ENCODE assay signal across 14 cellular contexts in genomic region chr1:174197547-174197946, GRCh38. TPM values are rescaled to one million over a fixed set of nuclear protein-coding genes. Genes with fewer than 3 reads are reported as not detected.
DNase-seq lines count a peak whose midpoint lies in the region; ATAC-seq and TF ChIP-seq lines count a peak whose summit lies in the region.
"Had no signal": no experiment of that assay in that cellular context is flagged by ENCODE, and none has a peak within 500 bp of the region (broad histone marks: within the 10 kb centered on the region; RNA-seq: fewer than 3 reads in every experiment).

No MANE protein-coding gene starts in this region.

- H3K27me3 ChIP-seq in heart left ventricle (no peaks in the 10 kb centered on the region), left ventricle myocardium inferior (ENCODE audit: low read depth) (no peaks in the 10 kb centered on the region), lower lobe of right lung (ENCODE audit: low read depth) (no peaks in the 10 kb centered on the region), upper lobe of right lung (no peaks in the 10 kb centered on the region)
- H3K27me3 ChIP-seq: BLaER1 treated with 17β-estradiol and CSF1 and Interleukin-3, amounts not matched to agents 10 nM and 100 nM had no signal

- H3K4me3 ChIP-seq in heart left ventricle (peak overlapping the region in 2 of 12 donors; percentile 4 to 19), left ventricle myocardium inferior (peak overlapping the region; percentile 39), lower lobe of right lung (no peak overlapping the region), upper lobe of right lung (no peak overlapping the region)
- H3K4me3 ChIP-seq: BLaER1 treated with 17β-estradiol and CSF1 and Interleukin-3, amounts not matched to agents 10 nM and 100 nM; HAP-1 had no signal

- WGBS in heart left ventricle, 4 donors, result 57 to 83% (median 76%) methylated on average over 10 of the region's 10 CpGs

- intact Hi-C loops in heart left ventricle (cut with DNase I), result loop anchor here in 2 of 10 donors (5.0 kb wide), 2 partner anchors 35 to 600 kb away; no protein-coding TSS in a partner anchor
- intact Hi-C loops in cardiac septum (cut with DNase I), result no loop called here
- intact Hi-C loops in left ventricle myocardium inferior (cut with micrococcal nuclease), result no loop called here
- intact Hi-C loops in lower lobe of right lung (cut with DNase I), result no loop called here
- intact Hi-C loops in upper lobe of right lung (cut with DNase I), result no loop called here

- TF ChIP-seq POLR2A in heart left ventricle (IDR thresholded peaks at IDR 0.05), result no peak

- TF ChIP-seq CTCF in heart left ventricle (IDR thresholded peaks at IDR 0.05), result no peak
- TF ChIP-seq CTCF in left ventricle myocardium inferior (IDR thresholded peaks at IDR 0.05; ENCODE audit: borderline replicate concordance), result no peak
- TF ChIP-seq CTCF in lower lobe of right lung (IDR thresholded peaks at IDR 0.05), result no peak
- no peak for TF ChIP-seq CTCF in upper lobe of right lung (IDR thresholded peaks at IDR 0.05)

- ATAC-seq in heart left ventricle (peak in 3 of 4 donors; percentile 39 to 56 (median 49)), lower lobe of right lung (peak; percentile 53 to 84), upper lobe of right lung (peak; percentile 69)

- H3K9me3 ChIP-seq in heart left ventricle (no peaks in the 10 kb centered on the region), left ventricle myocardium inferior (replicated peaks) (no peaks in the 10 kb centered on the region), lower lobe of right lung (no peaks in the 10 kb centered on the region), upper lobe of right lung (no peaks in the 10 kb centered on the region)
- H3K9me3 ChIP-seq: HAP-1 had no signal

- H3K27ac ChIP-seq in heart left ventricle (peak overlapping the region in 7 of 12 donors; percentile 17 to 64 (median 30)), left ventricle myocardium inferior (replicated peaks) (peak overlapping the region; percentile 72), lower lobe of right lung (no peak overlapping the region), upper lobe of right lung (no peak overlapping the region)
- H3K27ac ChIP-seq: BLaER1 treated with 17β-estradiol and CSF1 and Interleukin-3, amounts not matched to agents 10 nM and 100 nM had no signal

- H3K4me1 ChIP-seq in heart left ventricle, result peaks cover 0 to 23% (median 5%) of the 10 kb centered on the region in 12 donors
- H3K4me1 ChIP-seq in left ventricle myocardium inferior, result peaks cover 42% of the 10 kb centered on the region
- H3K4me1 ChIP-seq in lower lobe of right lung, result no peaks in the 10 kb centered on the region
- no peaks in the 10 kb centered on the region for H3K4me1 ChIP-seq in upper lobe of right lung
- H3K4me1 ChIP-seq: BLaER1 treated with 17β-estradiol and CSF1 and Interleukin-3, amounts not matched to agents 10 nM and 100 nM; HAP-1 had no signal

- DNase-seq in heart left ventricle (peak in 3 of 5 donors; percentile 18 to 46 (median 34)), cardiac septum (ENCODE audit: low spot score) (no peak), left ventricle myocardium inferior (no peak), lower lobe of right lung (peak; percentile 57), upper lobe of right lung (peak; percentile 70), NCI-H146 treated with DMSO at 0.1 percent for 48 hours (lab: John Stamatoyannopoulos, UW; ENCODE audit: unreplicated experiment) (no peak), SHP77 treated with DMSO at 0.1 percent for 48 hours (lab: John Stamatoyannopoulos, UW) (no peak)
- DNase-seq in activated CD4-positive, alpha-beta T cell treated with anti-CD3 and anti-CD28 coated beads for 1 hour, result no peak
- DNase-seq: 8988T; ACHN; CD4-positive, alpha-beta T cell; DMS79 had no signal

- peaks cover 0 to 4% (median 0%) of the 10 kb centered on the region in 9 donors for H3K36me3 ChIP-seq in heart left ventricle
- H3K36me3 ChIP-seq in left ventricle myocardium inferior, result no peaks in the 10 kb centered on the region
- no peaks in the 10 kb centered on the region for H3K36me3 ChIP-seq in lower lobe of right lung
- no peaks in the 10 kb centered on the region for H3K36me3 ChIP-seq in upper lobe of right lung
- H3K36me3 ChIP-seq: HAP-1 had no signal

RNA-seq across cellular contexts. Expression of gene RABGAP1L, which starts 38.2 kb away (rescaled TPM):
- total RNA-seq in heart left ventricle, result 100 to 1,000 TPM in 4 of 9 donors, 10 to 100 TPM in 5; 66.8 to 195 (median 98.4) TPM
- 100 to 1,000 TPM in 1 of 2 donors, 10 to 100 TPM in 1; 18.6 to 129 TPM for polyA plus RNA-seq in heart left ventricle
- total RNA-seq in cardiac septum, result 109 TPM
- total RNA-seq in left ventricle myocardium inferior, result 69.2 TPM
- 83.9 TPM for total RNA-seq in lower lobe of right lung
- total RNA-seq in upper lobe of right lung, result 80.6 TPM

Comparison
In these comparisons a context has a peak if more than half of its experiments do, and no peak if none do; other contexts are left out.
1. DNase-seq: peak in heart left ventricle (3 of 5), lower lobe of right lung (single experiment) and upper lobe of right lung (single experiment); none in cardiac septum (single experiment), left ventricle myocardium inferior (single experiment), activated CD4-positive, alpha-beta T cell treated with anti-CD3 and anti-CD28 coated beads for 1 hour (single experiment), NCI-H146 treated with DMSO at 0.1 percent for 48 hours (single experiment) and SHP77 treated with DMSO at 0.1 percent for 48 hours (single experiment).
2. H3K27ac ChIP-seq: peak in heart left ventricle (7 of 12) and left ventricle myocardium inferior (single experiment); none in lower lobe of right lung (single experiment) and upper lobe of right lung (single experiment).
3. Peak in every context shown above with its lines, with median percentiles within 50 percentile points of each other: ATAC-seq.